In the genomic region with DNA sequence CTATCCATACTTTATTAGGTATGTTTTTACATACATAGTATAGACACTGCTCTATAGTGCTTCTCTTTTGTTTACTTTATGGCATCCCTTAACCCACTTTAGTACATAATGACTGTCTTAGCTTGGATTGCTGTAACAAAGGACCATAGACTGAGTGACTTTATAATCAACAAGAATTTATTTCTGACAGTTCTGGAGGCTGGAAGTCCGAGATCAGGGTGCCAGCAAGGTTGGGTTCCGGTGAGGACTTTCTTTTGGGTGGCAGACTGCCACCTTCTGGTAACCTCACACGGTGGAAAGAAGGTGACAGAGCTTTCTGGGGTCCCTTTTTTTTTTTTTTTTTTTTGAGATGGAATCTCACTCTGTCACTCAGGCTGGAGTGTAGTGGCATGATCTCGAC, we compare ENCODE assay signal across 12 cellular contexts. TPM values are rescaled to one million over a fixed set of nuclear protein-coding genes. Genes with fewer than 3 reads are reported as not detected.
A peak's percentile ranks its signal among the peaks of the same experiment; 100 is the strongest.
DNase-seq lines count a peak whose midpoint lies in the region; ATAC-seq and TF ChIP-seq lines count a peak whose summit lies in the region.
"Had no signal": no experiment of that assay in that cellular context is flagged by ENCODE, and none has a peak within 500 bp of the region (broad histone marks: within the 10 kb centered on the region; RNA-seq: fewer than 3 reads in every experiment).

No MANE protein-coding gene starts in this region.

- DNase-seq in heart left ventricle (no peak), right cardiac atrium (no peak), NB4 (ENCODE audit: low read depth) (peak; percentile 8), endothelial cell (ENCODE audit: low spot score) (peak; percentile 8), superior temporal gyrus (ENCODE audit: extremely low spot score) (peak; percentile 54), prostate gland (ENCODE audit: low spot score) (no peak), immature natural killer cell (no peak)
- DNase-seq in activated T-cell treated with anti-CD3 and anti-CD28 coated beads, Interleukin-2, amount 50 U/mL, for 1 hour = no peak
- DNase-seq: activated CD4-positive, alpha-beta memory T cell treated with anti-CD3 and anti-CD28 coated beads, Interleukin-2, amount 10 ng/mL, durations not matched to agents 7 days and 5 days; BE2C; NCI-H2081 had no signal

- TF ChIP-seq CTCF in heart left ventricle (IDR thresholded peaks at IDR 0.05) (peak in 7 of 12 donors; percentile 13 to 45 (median 20)), NB4 (IDR thresholded peaks at IDR 0.05; ENCODE audit: low read depth, low read length) (peak; percentile 27), endothelial cell (IDR thresholded peaks at IDR 0.05; ENCODE audit: unreplicated experiment) (no peak), prostate gland (IDR thresholded peaks at IDR 0.05) (no peak)

- H3K4me1 ChIP-seq in heart left ventricle (no peaks in the 10 kb centered on the region), right cardiac atrium (ENCODE audit: control insufficient read depth, insufficient read depth, low read length) (no peaks in the 10 kb centered on the region), prostate gland (replicated peaks) (no peaks in the 10 kb centered on the region)
- H3K4me1 ChIP-seq: BE2C had no signal

- 32 to 51% (median 38%) methylated on average over 4 of the region's 4 CpGs for WGBS in heart left ventricle, 4 donors
- WGBS in right cardiac atrium = 39% methylated on average over 4 of the region's 4 CpGs
- WGBS in prostate gland = 62% methylated on average over 4 of the region's 4 CpGs

- H3K4me1 Mint-ChIP-seq in endothelial cell (ENCODE audit: unreplicated experiment) = no peaks in the 10 kb centered on the region
- no peaks in the 10 kb centered on the region for H3K4me1 Mint-ChIP-seq in immature natural killer cell
- H3K4me1 Mint-ChIP-seq: activated CD4-positive, alpha-beta memory T cell treated with anti-CD3 and anti-CD28 coated beads, Interleukin-2, amount 10 ng/mL, durations not matched to agents 7 days and 5 days had no signal

- no peak overlapping the region for H3K27ac ChIP-seq in heart left ventricle
- H3K27ac ChIP-seq in right cardiac atrium (ENCODE audit: low read length) = no peak overlapping the region
- H3K27ac ChIP-seq in prostate gland = no peak overlapping the region
- H3K27ac ChIP-seq: skin epidermis had no signal

- H3K9me3 ChIP-seq in heart left ventricle (no peaks in the 10 kb centered on the region), right cardiac atrium (ENCODE audit: control insufficient read depth, low read length) (no peaks in the 10 kb centered on the region), prostate gland (no peaks in the 10 kb centered on the region)
- H3K9me3 ChIP-seq: BE2C had no signal

- no peak for TF ChIP-seq POLR2A in heart left ventricle (IDR thresholded peaks at IDR 0.05)
- no peak for TF ChIP-seq POLR2A in NB4 (IDR thresholded peaks at IDR 0.05; ENCODE audit: extremely low read depth, insufficient read length)
- TF ChIP-seq POLR2A in prostate gland (IDR thresholded peaks at IDR 0.05) = no peak

- H3K27me3 ChIP-seq in heart left ventricle = no peaks in the 10 kb centered on the region
- no peaks in the 10 kb centered on the region for H3K27me3 ChIP-seq in right cardiac atrium (ENCODE audit: control insufficient read depth, insufficient read depth)
- no peaks in the 10 kb centered on the region for H3K27me3 ChIP-seq in prostate gland (replicated peaks; ENCODE audit: insufficient read depth)
- H3K27me3 ChIP-seq: BE2C had no signal

- H3K9me3 Mint-ChIP-seq in endothelial cell (ENCODE audit: unreplicated experiment) = no peaks in the 10 kb centered on the region
- peaks cover 0 to 6% (median 0%) of the 10 kb centered on the region in 6 donors for H3K9me3 Mint-ChIP-seq in immature natural killer cell
- H3K9me3 Mint-ChIP-seq: activated CD4-positive, alpha-beta memory T cell treated with anti-CD3 and anti-CD28 coated beads, Interleukin-2, amount 10 ng/mL, durations not matched to agents 7 days and 5 days had no signal

- H3K27me3 Mint-ChIP-seq in endothelial cell (ENCODE audit: unreplicated experiment) (no peaks in the 10 kb centered on the region), immature natural killer cell (ENCODE audit: low read depth in 3 of 3) (peaks cover 0 to 2% (median 0%) of the 10 kb centered on the region in 3 donors)

- ATAC-seq in heart left ventricle (no peak), right cardiac atrium (no peak)

- H3K36me3 ChIP-seq in heart left ventricle = no peaks in the 10 kb centered on the region
- no peaks in the 10 kb centered on the region for H3K36me3 ChIP-seq in prostate gland
- H3K36me3 ChIP-seq: BE2C had no signal

- no peak overlapping the region for H3K4me3 ChIP-seq in heart left ventricle
- H3K4me3 ChIP-seq in right cardiac atrium (ENCODE audit: low read length) = no peak overlapping the region
- H3K4me3 ChIP-seq in NB4 (ENCODE audit: low read depth, low read length) = no peak overlapping the region
- no peak overlapping the region for H3K4me3 ChIP-seq in prostate gland
- H3K4me3 ChIP-seq: skin epidermis had no signal

- H3K36me3 Mint-ChIP-seq in endothelial cell (ENCODE audit: low read depth, unreplicated experiment) (no peaks in the 10 kb centered on the region), immature natural killer cell (no peaks in the 10 kb centered on the region)

- H3K4me3 Mint-ChIP-seq in endothelial cell (ENCODE audit: unreplicated experiment) (no peak overlapping the region), immature natural killer cell (no peak overlapping the region)
- H3K4me3 Mint-ChIP-seq: activated CD4-positive, alpha-beta memory T cell treated with anti-CD3 and anti-CD28 coated beads, Interleukin-2, amount 10 ng/mL, durations not matched to agents 7 days and 5 days had no signal

- H3K27ac Mint-ChIP-seq in endothelial cell (ENCODE audit: unreplicated experiment) = no peak overlapping the region
- H3K27ac Mint-ChIP-seq in immature natural killer cell = no peak overlapping the region
- H3K27ac Mint-ChIP-seq: activated CD4-positive, alpha-beta memory T cell treated with anti-CD3 and anti-CD28 coated beads, Interleukin-2, amount 10 ng/mL, durations not matched to agents 7 days and 5 days had no signal

- intact Hi-C loops in heart left ventricle (cut with DNase I) = loop anchor here in 2 of 10 donors (5.0 kb wide), 2 partner anchors 166 to 171 kb away; no protein-coding TSS in a partner anchor
- intact Hi-C loops in right cardiac atrium (cut with DNase I) = no loop called here
- intact Hi-C loops in prostate gland (cut with DNase I) = no loop called here

RNA-seq across cellular contexts. Expression of gene PPM1H, which starts 48.6 kb away (rescaled TPM):
- total RNA-seq in heart left ventricle = 1 to 10 TPM; 4.2 to 9.6 (median 5.8) TPM
- 1 to 10 TPM; 1.3 to 1.4 TPM for polyA plus RNA-seq in heart left ventricle
- 1 to 10 TPM; 3.2 to 4.4 (median 3.6) TPM for total RNA-seq in right cardiac atrium
- polyA plus RNA-seq in right cardiac atrium = 1.0 TPM
- 71.8 TPM for total RNA-seq in endothelial cell (ENCODE audit: unreplicated experiment)
- total RNA-seq in prostate gland = 10 to 100 TPM; 27.0 to 46.9 TPM
- polyA plus RNA-seq in immature natural killer cell = under 1 TPM in 1 of 3 donors, not detected in 2; 0.50 TPM
- total RNA-seq: activated CD4-positive, alpha-beta memory T cell treated with anti-CD3 and anti-CD28 coated beads, Interleukin-2, amount 10 ng/mL, durations not matched to agents 7 days and 5 days had no signal

Comparison
In these comparisons a context has a peak if more than half of its experiments do, and no peak if none do; other contexts are left out.
1. DNase-seq: peak in NB4 (single experiment), endothelial cell (single experiment) and superior temporal gyrus (single experiment); none in heart left ventricle (0 of 5), right cardiac atrium (0 of 3), activated T-cell treated with anti-CD3 and anti-CD28 coated beads, Interleukin-2, amount 50 U/mL, for 1 hour (single experiment), prostate gland (single experiment) and immature natural killer cell (0 of 3).
2. CTCF ChIP-seq: peak in heart left ventricle (7 of 12) and NB4 (single experiment); none in endothelial cell (single experiment) and prostate gland (0 of 4).